Comparison of ENCODE assay signal across 10 cellular contexts in genomic region chr5:114362977-114363721, GRCh38. TPM values are rescaled to one million over a fixed set of nuclear protein-coding genes. Genes with fewer than 3 reads are reported as not detected.
DNase-seq lines count a peak whose midpoint lies in the region; ATAC-seq and TF ChIP-seq lines count a peak whose summit lies in the region.
"Had no signal": no experiment of that assay in that cellular context is flagged by ENCODE, and none has a peak within 500 bp of the region (broad histone marks: within the 10 kb centered on the region; RNA-seq: fewer than 3 reads in every experiment).

No MANE protein-coding gene starts in this region.

- dilution Hi-C loops in mammary epithelial cell (cut with HindIII; ENCODE audit: low sequenced_read_pairs), result no loop called here

- peaks cover 3% of the 10 kb centered on the region for H4K20me1 ChIP-seq in mammary epithelial cell (ENCODE audit: insufficient read depth, low read length)

- no peaks in the 10 kb centered on the region for H3K79me2 ChIP-seq in mammary epithelial cell (ENCODE audit: insufficient read depth, low read length)

- H3K27ac ChIP-seq in mammary epithelial cell (ENCODE audit: insufficient read depth, low read depth, low read length) (no peak overlapping the region), aorta (ENCODE audit: low read depth in 1 of 2, low read length in 2 of 2) (no peak overlapping the region)

- no peak overlapping the region for H3K9ac ChIP-seq in mammary epithelial cell (ENCODE audit: insufficient read depth, low read length)

- in situ Hi-C loops in mammary epithelial cell (cut with MboI; ENCODE audit: low sequenced_read_pairs in 2 of 2), result no loop called here

- peaks cover 26% of the 10 kb centered on the region for H3K4me1 Mint-ChIP-seq in stimulated activated naive CD8-positive, alpha-beta T cell treated with anti-CD3 and anti-CD28 coated beads, Interleukin-15, amount 100 ng/mL, for 72 hours

- no peak for TF ChIP-seq CTCF in mammary epithelial cell (conservative IDR thresholded peaks at IDR 0.05 in 1 of 2, IDR thresholded peaks at IDR 0.05 in 1 of 2; ENCODE audit: extremely low read depth in 1 of 2, insufficient read depth in 1 of 2, low read depth in 1 of 2, low read length in 2 of 2)

- no peak overlapping the region for H3K4me3 ChIP-seq in mammary epithelial cell (replicated peaks in 1 of 3; ENCODE audit: insufficient read depth in 1 of 3, low read depth in 2 of 3, low read length in 3 of 3)
- H3K4me3 ChIP-seq in aorta (ENCODE audit: low read length in 2 of 2), result no peak overlapping the region

- H3K9me3 Mint-ChIP-seq in stimulated activated naive CD8-positive, alpha-beta T cell treated with anti-CD3 and anti-CD28 coated beads, Interleukin-15, amount 100 ng/mL, for 72 hours, result no peaks in the 10 kb centered on the region

- H3K4me1 ChIP-seq in mammary epithelial cell (ENCODE audit: insufficient read depth, low read length), result peaks cover 6% of the 10 kb centered on the region
- no peaks in the 10 kb centered on the region for H3K4me1 ChIP-seq in aorta (ENCODE audit: control insufficient read depth in 1 of 2, insufficient read depth in 2 of 2, low read length in 2 of 2)

- 4% methylated on average over 26 of the region's 61 CpGs for WGBS in mammary epithelial cell (ENCODE audit: low coverage, missing lambda C conversion rate)
- 1 to 2% methylated on average over 61 of the region's 61 CpGs for WGBS in aorta, 2 donors

- peak; percentile 40 for ATAC-seq in stimulated activated naive CD8-positive, alpha-beta T cell treated with anti-CD3 and anti-CD28 coated beads, Interleukin-15, Interleukin-2, amounts not matched to agents 100 U/mL and 50 U/mL, for 24 hours
- ATAC-seq in stimulated activated naive CD8-positive, alpha-beta T cell treated with anti-CD3 and anti-CD28 coated beads, Interleukin-15, amount 100 ng/mL, for 72 hours, result no peak
- ATAC-seq in aorta (ENCODE audit: low FRiP score) (peak; percentile 60), GM18519 (IDR thresholded peaks at IDR 0.05; ENCODE audit: low FRiP score, unreplicated experiment) (no peak), GM18517 (IDR thresholded peaks at IDR 0.05; ENCODE audit: unreplicated experiment) (no peak)

- H3K36me3 ChIP-seq in mammary epithelial cell (ENCODE audit: insufficient read depth, low read length), result no peaks in the 10 kb centered on the region
- H3K36me3 ChIP-seq in aorta (ENCODE audit: control insufficient read depth in 1 of 2, insufficient read depth in 2 of 2, low read length in 1 of 2), result no peaks in the 10 kb centered on the region

- peak overlapping the region in 1 of 2 donors; percentile 29 for H3K4me3 Mint-ChIP-seq in stimulated activated naive CD8-positive, alpha-beta T cell treated with anti-CD3 and anti-CD28 coated beads, Interleukin-15, amount 100 ng/mL, for 72 hours

- no peak for DNase-seq in stimulated activated naive CD8-positive, alpha-beta T cell treated with anti-CD3 and anti-CD28 coated beads, Interleukin-15, Interleukin-2, amounts not matched to agents 100 U/mL and 50 U/mL, for 24 hours
- no peak for DNase-seq in stimulated activated naive CD8-positive, alpha-beta T cell treated with anti-CD3 and anti-CD28 coated beads, Interleukin-15, amount 100 ng/mL, for 72 hours
- DNase-seq in mammary epithelial cell, result peak; percentile 9
- peak; percentile 23 to 52 for DNase-seq in lung microvascular endothelial cell (ENCODE audit: low read depth in 2 of 2)
- peak; percentile 35 to 67 for DNase-seq in aorta
- DNase-seq in NCI-H1930 (lab: John Stamatoyannopoulos, UW), result no peak

- H3K4me2 ChIP-seq in mammary epithelial cell (ENCODE audit: insufficient read depth, low read depth, low read length), result no peak overlapping the region

- no peaks in the 10 kb centered on the region for H3K9me3 ChIP-seq in mammary epithelial cell (replicated peaks; ENCODE audit: insufficient read depth, low read length)
- no peaks in the 10 kb centered on the region for H3K9me3 ChIP-seq in aorta (ENCODE audit: control insufficient read depth, low read length)

- CTCF ChIA-PET in mammary epithelial cell (lab: Charles Lee; ENCODE audit: low non-redundant PET), result no interaction called here

- no TSS peak for BruUV-seq in mammary epithelial cell (replicated peaks; lab: Mats Ljungman, UMichigan)

- H3K27me3 ChIP-seq in mammary epithelial cell (ENCODE audit: insufficient read depth, low read length) (peaks cover 37% of the 10 kb centered on the region), aorta (ENCODE audit: control insufficient read depth in 1 of 2, insufficient read depth in 2 of 2, low read length in 1 of 2) (no peaks in the 10 kb centered on the region)

- H3K27ac Mint-ChIP-seq in stimulated activated naive CD8-positive, alpha-beta T cell treated with anti-CD3 and anti-CD28 coated beads, Interleukin-15, amount 100 ng/mL, for 72 hours, result no peak overlapping the region

- intact Hi-C loops in mammary epithelial cell (cut with micrococcal nuclease) (loop anchor here (5.0 kb wide), 1 partner anchor 704 kb away; no protein-coding TSS in a partner anchor), aorta (cut with DNase I) (no loop called here)

- peaks cover 57% of the 10 kb centered on the region for H3K27me3 Mint-ChIP-seq in stimulated activated naive CD8-positive, alpha-beta T cell treated with anti-CD3 and anti-CD28 coated beads, Interleukin-15, amount 100 ng/mL, for 72 hours

- no peak overlapping the region for H2AFZ ChIP-seq in mammary epithelial cell (ENCODE audit: low read depth, low read length)

RNA-seq across cellular contexts. Expression of gene KCNN2, which starts 1.3 kb away (rescaled TPM):
- total RNA-seq in mammary epithelial cell, result not detected
- polyA plus RNA-seq in mammary epithelial cell, result not detected
- not detected for polyA minus RNA-seq in mammary epithelial cell
- 1.5 and 2.2 TPM in 2 replicates for total RNA-seq in lung microvascular endothelial cell
- under 1 TPM; 0.32 to 0.57 TPM for total RNA-seq in aorta
- not detected for polyA plus RNA-seq in aorta
- total RNA-seq: HT1080, mononuclear cell had no signal

Comparison
In these comparisons a context has a peak if more than half of its experiments do, and no peak if none do; other contexts are left out.
1. ATAC-seq: peak in stimulated activated naive CD8-positive, alpha-beta T cell treated with anti-CD3 and anti-CD28 coated beads, Interleukin-15, Interleukin-2, amounts not matched to agents 100 U/mL and 50 U/mL, for 24 hours (single experiment) and aorta (single experiment); none in stimulated activated naive CD8-positive, alpha-beta T cell treated with anti-CD3 and anti-CD28 coated beads, Interleukin-15, amount 100 ng/mL, for 72 hours (single experiment), GM18519 (single experiment) and GM18517 (single experiment).
2. DNase-seq: peak in mammary epithelial cell (single experiment), lung microvascular endothelial cell (2 of 2) and aorta (2 of 2); none in stimulated activated naive CD8-positive, alpha-beta T cell treated with anti-CD3 and anti-CD28 coated beads, Interleukin-15, Interleukin-2, amounts not matched to agents 100 U/mL and 50 U/mL, for 24 hours (single experiment), stimulated activated naive CD8-positive, alpha-beta T cell treated with anti-CD3 and anti-CD28 coated beads, Interleukin-15, amount 100 ng/mL, for 72 hours (0 of 2) and NCI-H1930 (0 of 2).